ENCODE assay signal across 1 cellular context in genomic region chr1:240562111-240562590, GRCh38.
TF ChIP-seq lines count a peak whose summit lies in the region.

No MANE protein-coding gene starts in this region.

TF ChIP-seq in K562, 482 proteins besides CTCF, POLR2A, EP300 and RAD21 (continued from another document):
- TF ChIP-seq CHD7 (IDR thresholded peaks at IDR 0.05; ENCODE audit: low read depth, low read length), result no peak
- TF ChIP-seq DIDO1 (tag; IDR thresholded peaks at IDR 0.05; ENCODE audit: low read depth), result no peak
- 0 out of 2 replicates have a peak, but pooled peaks have one; percentile 18 for TF ChIP-seq CXXC5 (CRISPR knock-in tag; IDR thresholded peaks at IDR 0.05)
- no peak for TF ChIP-seq ATF6 (CRISPR knock-in tag; IDR thresholded peaks at IDR 0.05)
- TF ChIP-seq MITF (IDR thresholded peaks at IDR 0.05), result no peak
- no peak for TF ChIP-seq CEBPG (CRISPR knock-in tag; IDR thresholded peaks at IDR 0.05)
- TF ChIP-seq CEBPG (tag; conservative IDR thresholded peaks at IDR 0.05 in 1 of 2, IDR thresholded peaks at IDR 0.05 in 1 of 2), result peak; percentile 21 to 51; a peak in 1 of 4 replicates
- 0 out of 2 replicates have a peak, but pooled peaks have one; percentile 24 for TF ChIP-seq ZNF134 (CRISPR knock-in tag; conservative IDR thresholded peaks at IDR 0.05)
- TF ChIP-seq ATF4 (CRISPR knock-in tag; IDR thresholded peaks at IDR 0.05), result peak; percentile 85
